ENCODE assay signal across 17 cellular contexts in genomic region chr17:79543566-79543965, GRCh38.
DNase-seq lines count a peak whose midpoint lies in the region; TF ChIP-seq lines count a peak whose summit lies in the region.
"Had no signal": no experiment of that assay in that cellular context is flagged by ENCODE, and none has a peak within 500 bp of the region (broad histone marks: within the 10 kb centered on the region; RNA-seq: fewer than 3 reads in every experiment).

No MANE protein-coding gene starts in this region.

- no peak for TF ChIP-seq CTCF in coronary artery (IDR thresholded peaks at IDR 0.05)

- no peak overlapping the region for H3K4me3 ChIP-seq in coronary artery
- H3K4me3 ChIP-seq: A549, SK-N-MC had no signal

- H3K27ac ChIP-seq in cingulate gyrus (ENCODE audit: low read depth, low read length) (peak overlapping the region; percentile 81), coronary artery (no peak overlapping the region)
- H3K27ac ChIP-seq: SK-N-MC had no signal

- DNase-seq in Daoy (ENCODE audit: low read depth), result peak; percentile 25
- DNase-seq in NCI-H82 treated with DMSO at 0.1 percent for 48 hours (lab: John Stamatoyannopoulos, UW; ENCODE audit: unreplicated experiment), result peak; percentile 19
- peak; percentile 2 for DNase-seq in renal cortical epithelial cell (ENCODE audit: low read depth)
- no peak for DNase-seq in coronary artery (ENCODE audit: low spot score)
- DNase-seq in iPS-NIHi7 (ENCODE audit: extremely low spot score), result no peak
- no peak for DNase-seq in SKM-1 (lab: John Stamatoyannopoulos, UW; ENCODE audit: unreplicated experiment)
- DNase-seq: Caco-2; CD4-positive, alpha-beta T cell; DMS153; KG1; MV-4-11; NCI-H187 treated with DMSO at 0.1 percent for 48 hours; NCI-H526 treated with DMSO at 0.1 percent for 48 hours; SHP77 had no signal

Comparison
In these comparisons a context has a peak if more than half of its experiments do, and no peak if none do; other contexts are left out.
1. DNase-seq: peak in Daoy (single experiment), NCI-H82 treated with DMSO at 0.1 percent for 48 hours (single experiment) and renal cortical epithelial cell (single experiment); none in coronary artery (single experiment), iPS-NIHi7 (single experiment) and SKM-1 (single experiment).